12 cellular contexts compared by ENCODE assay signal in genomic region chr11:39365809-39366436, GRCh38.
DNase-seq lines count a peak whose midpoint lies in the region; ATAC-seq and TF ChIP-seq lines count a peak whose summit lies in the region.
"Had no signal": no experiment of that assay in that cellular context is flagged by ENCODE, and none has a peak within 500 bp of the region (broad histone marks: within the 10 kb centered on the region; RNA-seq: fewer than 3 reads in every experiment).

No MANE protein-coding gene starts in this region.

- no peak overlapping the region for H3K4me3 Mint-ChIP-seq in activated naive CD4-positive, alpha-beta T cell treated with anti-CD3 and anti-CD28 coated beads, Interleukin-2, amount 10 ng/mL, durations not matched to agents 7 days and 5 days
- no peak overlapping the region for H3K4me3 Mint-ChIP-seq in activated CD8-positive, alpha-beta T cell treated with anti-CD3 and anti-CD28 coated beads for 36 hours
- H3K4me3 Mint-ChIP-seq in activated T-cell treated with anti-CD3 and anti-CD28 coated beads, Interleukin-2, amount 50 U/mL, for 24 hours = no peak overlapping the region

- H3K9me3 ChIP-seq in adrenal gland (replicated peaks in 1 of 3) = no peaks in the 10 kb centered on the region
- H3K9me3 ChIP-seq: lower lobe of right lung had no signal

- POLR2A ChIA-PET in activated CD8-positive, alpha-beta T cell treated with anti-CD3 and anti-CD28 coated beads for 36 hours (lab: Charles Lee) = no interaction called here

- intact Hi-C loops in adrenal gland (cut with DNase I) = no loop called here
- intact Hi-C loops in activated CD8-positive, alpha-beta T cell treated with anti-CD3 and anti-CD28 coated beads for 36 hours (cut with micrococcal nuclease) = no loop called here

- H3K4me1 ChIP-seq in adrenal gland (replicated peaks in 1 of 2) = no peaks in the 10 kb centered on the region
- H3K4me1 ChIP-seq in mesendoderm (ENCODE audit: control insufficient read depth, low read depth, low read length) = no peaks in the 10 kb centered on the region
- H3K4me1 ChIP-seq: lower lobe of right lung had no signal

- H3K36me3 Mint-ChIP-seq in activated naive CD4-positive, alpha-beta T cell treated with anti-CD3 and anti-CD28 coated beads, Interleukin-2, amount 10 ng/mL, durations not matched to agents 7 days and 5 days = peaks cover 2% of the 10 kb centered on the region
- no peaks in the 10 kb centered on the region for H3K36me3 Mint-ChIP-seq in activated CD8-positive, alpha-beta T cell treated with anti-CD3 and anti-CD28 coated beads for 36 hours (ENCODE audit: low read depth)
- H3K36me3 Mint-ChIP-seq in activated T-cell treated with anti-CD3 and anti-CD28 coated beads, Interleukin-2, amount 50 U/mL, for 24 hours (ENCODE audit: low read depth) = no peaks in the 10 kb centered on the region

- no peak overlapping the region for H3K27ac Mint-ChIP-seq in activated naive CD4-positive, alpha-beta T cell treated with anti-CD3 and anti-CD28 coated beads, Interleukin-2, amount 10 ng/mL, durations not matched to agents 7 days and 5 days
- H3K27ac Mint-ChIP-seq in activated CD8-positive, alpha-beta T cell treated with anti-CD3 and anti-CD28 coated beads for 36 hours = no peak overlapping the region
- no peak overlapping the region for H3K27ac Mint-ChIP-seq in activated T-cell treated with anti-CD3 and anti-CD28 coated beads, Interleukin-2, amount 50 U/mL, for 24 hours

- 51 to 60% (median 55%) methylated on average over 2 of the region's 2 CpGs for WGBS in adrenal gland, 4 donors
- no CpG with 5 or more reads among the region's 2 CpGs for WGBS in mesendoderm (ENCODE audit: extremely low coverage, insufficient coverage, low lambda C conversion rate)

- H2BK120ac ChIP-seq in mesendoderm (ENCODE audit: low read depth, low read length) = no peak overlapping the region

- H3K4me2 ChIP-seq in mesendoderm (ENCODE audit: low read length) = no peak overlapping the region

- H3K79me1 ChIP-seq in mesendoderm (ENCODE audit: low read length) = no peaks in the 10 kb centered on the region

- no peak overlapping the region for H3K27ac ChIP-seq in adrenal gland
- no peak overlapping the region for H3K27ac ChIP-seq in mesendoderm (ENCODE audit: low read depth, low read length)
- H3K27ac ChIP-seq: HL-60, lower lobe of right lung had no signal

- CTCF ChIA-PET in activated naive CD4-positive, alpha-beta T cell treated with anti-CD3 and anti-CD28 coated beads, Interleukin-2, amount 10 ng/mL, durations not matched to agents 7 days and 5 days (lab: Charles Lee) = no interaction called here
- CTCF ChIA-PET in activated CD8-positive, alpha-beta T cell treated with anti-CD3 and anti-CD28 coated beads for 36 hours (lab: Charles Lee) = interaction anchor here (0.9 kb wide), 1 partner anchor 9 kb away, joined by 3 read pairs; no protein-coding TSS in a partner anchor

- H3K9me3 Mint-ChIP-seq in activated naive CD4-positive, alpha-beta T cell treated with anti-CD3 and anti-CD28 coated beads, Interleukin-2, amount 10 ng/mL, durations not matched to agents 7 days and 5 days = no peaks in the 10 kb centered on the region
- H3K9me3 Mint-ChIP-seq in activated CD8-positive, alpha-beta T cell treated with anti-CD3 and anti-CD28 coated beads for 36 hours = no peaks in the 10 kb centered on the region
- no peaks in the 10 kb centered on the region for H3K9me3 Mint-ChIP-seq in activated T-cell treated with anti-CD3 and anti-CD28 coated beads, Interleukin-2, amount 50 U/mL, for 24 hours

- H3K4me1 Mint-ChIP-seq in activated naive CD4-positive, alpha-beta T cell treated with anti-CD3 and anti-CD28 coated beads, Interleukin-2, amount 10 ng/mL, durations not matched to agents 7 days and 5 days = peaks cover 16% of the 10 kb centered on the region
- peaks cover 24% of the 10 kb centered on the region for H3K4me1 Mint-ChIP-seq in activated CD8-positive, alpha-beta T cell treated with anti-CD3 and anti-CD28 coated beads for 36 hours (ENCODE audit: low read depth)
- H3K4me1 Mint-ChIP-seq in activated T-cell treated with anti-CD3 and anti-CD28 coated beads, Interleukin-2, amount 50 U/mL, for 24 hours (ENCODE audit: low read depth) = peaks cover 33% of the 10 kb centered on the region

- TF ChIP-seq POLR2A in adrenal gland (IDR thresholded peaks at IDR 0.05) = no peak

- peak; percentile 24 for DNase-seq in Caki2 (ENCODE audit: low read depth)
- peak; percentile 19 for DNase-seq in LNCaP clone FGC (ENCODE audit: low read depth)
- DNase-seq in adrenal gland = peak in 1 of 7 donors; percentile 26
- DNase-seq in mesendoderm = peak; percentile 79
- no peak for DNase-seq in stimulated activated CD4-positive, alpha-beta T cell treated with anti-CD3 and anti-CD28 coated beads, Interleukin-4, amount 100 ng/mL, for 4 hours
- no peak for DNase-seq in activated naive CD4-positive, alpha-beta T cell treated with anti-CD3 and anti-CD28 coated beads, Interleukin-2, amount 10 ng/mL, durations not matched to agents 7 days and 5 days
- DNase-seq in activated CD8-positive, alpha-beta T cell treated with anti-CD3 and anti-CD28 coated beads for 36 hours = no peak
- DNase-seq in activated T-cell treated with anti-CD3 and anti-CD28 coated beads, Interleukin-2, amount 50 U/mL, for 24 hours = no peak
- DNase-seq: GDM1; lower lobe of right lung; stimulated activated CD4-positive, alpha-beta T cell treated with anti-CD3 and anti-CD28 coated beads, Interleukin-4, amount 100 ng/mL, for 24 hours had no signal

- H3K27me3 ChIP-seq in adrenal gland (no peaks in the 10 kb centered on the region), mesendoderm (ENCODE audit: insufficient read depth, low read length, poor library complexity) (no peaks in the 10 kb centered on the region)

- no peak overlapping the region for H4K5ac ChIP-seq in mesendoderm (ENCODE audit: low read length)

- no peak overlapping the region for H3K23ac ChIP-seq in mesendoderm (ENCODE audit: low read length)

- TF ChIP-seq CTCF in LNCaP clone FGC (IDR thresholded peaks at IDR 0.05; ENCODE audit: control insufficient read depth, extremely low read depth, insufficient read depth) (peak; percentile 60), adrenal gland (IDR thresholded peaks at IDR 0.05) (peak in 5 of 6 experiments; percentile 23 to 45 (median 36))
- TF ChIP-seq CTCF in activated CD8-positive, alpha-beta T cell treated with anti-CD3 and anti-CD28 coated beads for 36 hours (IDR thresholded peaks at IDR 0.05) = no peak

- no peak overlapping the region for H2AK5ac ChIP-seq in mesendoderm (ENCODE audit: low read length)

- H2BK5ac ChIP-seq in mesendoderm (ENCODE audit: low read length) = no peak overlapping the region

- no peak for ATAC-seq in activated CD8-positive, alpha-beta T cell treated with anti-CD3 and anti-CD28 coated beads for 36 hours
- ATAC-seq: lower lobe of right lung had no signal

- no peak overlapping the region for H4K8ac ChIP-seq in mesendoderm (ENCODE audit: low read depth, low read length)

- no peak overlapping the region for H3K18ac ChIP-seq in mesendoderm (ENCODE audit: low read length)

- H3K9ac ChIP-seq in mesendoderm (ENCODE audit: low read length) = no peak overlapping the region

- no peak overlapping the region for H2BK15ac ChIP-seq in mesendoderm (replicated peaks; ENCODE audit: low read depth)

- in situ Hi-C loops in Caki2 (cut with HindIII; ENCODE audit: low pct_unique_long_range_greater_than_20kb, low sequenced_read_pairs) = no loop called here

- H3K36me3 ChIP-seq in adrenal gland (replicated peaks in 1 of 2) (no peaks in the 10 kb centered on the region), mesendoderm (ENCODE audit: control insufficient read depth, insufficient read depth, low read length) (no peaks in the 10 kb centered on the region)
- H3K36me3 ChIP-seq: lower lobe of right lung had no signal

- no peaks in the 10 kb centered on the region for H3K79me2 ChIP-seq in mesendoderm (ENCODE audit: control insufficient read depth, insufficient read depth, low read length)

- no peak overlapping the region for H3K4me3 ChIP-seq in LNCaP clone FGC (ENCODE audit: low read depth, low read length)
- no peak overlapping the region for H3K4me3 ChIP-seq in adrenal gland
- no peak overlapping the region for H3K4me3 ChIP-seq in mesendoderm (ENCODE audit: low read length)
- H3K4me3 ChIP-seq: lower lobe of right lung had no signal

- H3K27me3 Mint-ChIP-seq in activated naive CD4-positive, alpha-beta T cell treated with anti-CD3 and anti-CD28 coated beads, Interleukin-2, amount 10 ng/mL, durations not matched to agents 7 days and 5 days = no peaks in the 10 kb centered on the region
- H3K27me3 Mint-ChIP-seq in activated CD8-positive, alpha-beta T cell treated with anti-CD3 and anti-CD28 coated beads for 36 hours = no peaks in the 10 kb centered on the region
- H3K27me3 Mint-ChIP-seq in activated T-cell treated with anti-CD3 and anti-CD28 coated beads, Interleukin-2, amount 50 U/mL, for 24 hours = no peaks in the 10 kb centered on the region

- no peak overlapping the region for H3K56ac ChIP-seq in mesendoderm (ENCODE audit: low read length)

- H3K4ac ChIP-seq in mesendoderm (ENCODE audit: low read depth, low read length) = no peak overlapping the region

Comparison
In these comparisons a context has a peak if more than half of its experiments do, and no peak if none do; other contexts are left out.
1. DNase-seq: peak in Caki2 (single experiment), LNCaP clone FGC (single experiment) and mesendoderm (single experiment); none in stimulated activated CD4-positive, alpha-beta T cell treated with anti-CD3 and anti-CD28 coated beads, Interleukin-4, amount 100 ng/mL, for 4 hours (0 of 2), activated naive CD4-positive, alpha-beta T cell treated with anti-CD3 and anti-CD28 coated beads, Interleukin-2, amount 10 ng/mL, durations not matched to agents 7 days and 5 days (single experiment), activated CD8-positive, alpha-beta T cell treated with anti-CD3 and anti-CD28 coated beads for 36 hours (single experiment) and activated T-cell treated with anti-CD3 and anti-CD28 coated beads, Interleukin-2, amount 50 U/mL, for 24 hours (single experiment).